1 cellular context compared by ENCODE assay signal in genomic region chr19:58513694-58514563, GRCh38.
A peak's percentile ranks its signal among the peaks of the same experiment; 100 is the strongest.
TF ChIP-seq lines count a peak whose summit lies in the region.

No MANE protein-coding gene starts in this region.

TF ChIP-seq in endothelial cell of umbilical vein, 7 proteins besides CTCF, POLR2A, EP300 and RAD21 (continued from another document):
- TF ChIP-seq MAX (IDR thresholded peaks at IDR 0.05; ENCODE audit: insufficient read depth, insufficient read length) = peak; percentile 78
